In genomic region chr12:58915634-58916033, GRCh38 we compare ENCODE assay signal across 9 cellular contexts. TPM values are rescaled to one million over a fixed set of nuclear protein-coding genes. Genes with fewer than 3 reads are reported as not detected.
DNase-seq lines count a peak whose midpoint lies in the region; ATAC-seq and TF ChIP-seq lines count a peak whose summit lies in the region.
"Had no signal": no experiment of that assay in that cellular context is flagged by ENCODE, and none has a peak within 500 bp of the region (broad histone marks: within the 10 kb centered on the region; RNA-seq: fewer than 3 reads in every experiment).

No MANE protein-coding gene starts in this region.

- TF ChIP-seq CTCF in colonic mucosa (IDR thresholded peaks at IDR 0.05) (no peak), GM10248 (IDR thresholded peaks at IDR 0.05; ENCODE audit: control extremely low read depth, extremely low read depth, low read depth, missing control alignments) (no peak)

- H3K9me3 ChIP-seq in colonic mucosa (no peaks in the 10 kb centered on the region), aorta (ENCODE audit: control insufficient read depth, low read length) (no peaks in the 10 kb centered on the region)

- H3K9ac ChIP-seq in colonic mucosa (ENCODE audit: low read depth in 2 of 2, low read length in 2 of 2), result peak overlapping the region; percentile 20 to 77

- intact Hi-C loops in colonic mucosa (cut with DNase I) (loop anchor here (10.0 kb wide), 1 partner anchor 169 kb away; no protein-coding TSS in a partner anchor), aorta (cut with DNase I) (loop anchor here (5.0 to 10.0 kb wide), 2 partner anchors 33 to 491 kb away; no protein-coding TSS in a partner anchor)

- no peaks in the 10 kb centered on the region for H3K27me3 ChIP-seq in colonic mucosa
- no peaks in the 10 kb centered on the region for H3K27me3 ChIP-seq in aorta (ENCODE audit: control insufficient read depth in 1 of 2, insufficient read depth in 2 of 2, low read length in 1 of 2)

- peak overlapping the region; percentile 97 for H3K27ac ChIP-seq in colonic mucosa
- H3K27ac ChIP-seq in aorta (ENCODE audit: low read depth in 1 of 2, low read length in 2 of 2), result peak overlapping the region in 1 of 2 donors; percentile 63

- 3 to 7% methylated on average over 4 of the region's 4 CpGs for WGBS in aorta, 2 donors

- peak; percentile 39 for DNase-seq in NCI-H510A treated with DMSO at 0.1 percent for 48 hours (lab: John Stamatoyannopoulos, UW)
- DNase-seq in NCI-H510A (lab: John Stamatoyannopoulos, UW), result no peak
- peak; percentile 72 for DNase-seq in colonic mucosa
- DNase-seq in lung microvascular endothelial cell (ENCODE audit: low read depth in 2 of 2), result peak; percentile 31 to 48
- peak in 1 of 2 donors; percentile 56 for DNase-seq in aorta
- no peak for DNase-seq in A172 (ENCODE audit: low spot score)
- DNase-seq in GM10248 (ENCODE audit: extremely low spot score), result no peak

- ATAC-seq in aorta (ENCODE audit: low FRiP score) (peak; percentile 47), GM21619 (IDR thresholded peaks at IDR 0.05; ENCODE audit: unreplicated experiment) (no peak)

- POLR2A ChIA-PET in GM10248 (lab: Yijun Ruan, JAX), result no interaction called here

- H3K4me3 ChIP-seq in colonic mucosa, result peak overlapping the region; percentile 79
- H3K4me3 ChIP-seq in aorta (ENCODE audit: low read length in 2 of 2), result peak overlapping the region in 1 of 2 donors; percentile 54

- H3K36me3 ChIP-seq in colonic mucosa (no peaks in the 10 kb centered on the region), aorta (ENCODE audit: control insufficient read depth in 1 of 2, insufficient read depth in 2 of 2, low read length in 1 of 2) (peaks cover 0 to 2% of the 10 kb centered on the region in 2 donors)

- no peaks in the 10 kb centered on the region for H3K4me1 ChIP-seq in colonic mucosa
- peaks cover 2 to 6% of the 10 kb centered on the region in 2 donors for H3K4me1 ChIP-seq in aorta (ENCODE audit: control insufficient read depth in 1 of 2, insufficient read depth in 2 of 2, low read length in 2 of 2)

- CTCF ChIA-PET in GM10248 (lab: Yijun Ruan, JAX), result interaction anchor here (1.5 kb wide), 1 partner anchor 15 kb away, joined by 3 read pairs; no protein-coding TSS in a partner anchor

RNA-seq across cellular contexts. Expression of gene LRIG3, which starts 4.7 kb away (rescaled TPM):
- 10 to 100 TPM; 78.4 to 79.9 TPM for total RNA-seq in colonic mucosa
- 20.5 and 36.9 TPM in 2 replicates for total RNA-seq in lung microvascular endothelial cell
- total RNA-seq in aorta, result 10 to 100 TPM; 23.3 to 51.4 TPM
- polyA plus RNA-seq in aorta, result 10 to 100 TPM in 1 of 2 donors, 1 to 10 TPM in 1; 3.3 to 17.1 TPM
- 17.9 and 30.7 TPM in 2 replicates for total RNA-seq in A172 (2014; rRNA removed; shearing (Covaris generic))
- total RNA-seq: B cell had no signal

Comparison
In these comparisons a context has a peak if more than half of its experiments do, and no peak if none do; other contexts are left out.
1. DNase-seq: peak in NCI-H510A treated with DMSO at 0.1 percent for 48 hours (single experiment), colonic mucosa (single experiment) and lung microvascular endothelial cell (2 of 2); none in NCI-H510A (single experiment), A172 (single experiment) and GM10248 (single experiment).